Comparison of ENCODE assay signal across 23 cellular contexts in genomic region chr22:33054276-33054675, GRCh38. TPM values are rescaled to one million over a fixed set of nuclear protein-coding genes. Genes with fewer than 3 reads are reported as not detected.
DNase-seq lines count a peak whose midpoint lies in the region; ATAC-seq, FAIRE-seq and TF ChIP-seq lines count a peak whose summit lies in the region.
"Had no signal": no experiment of that assay in that cellular context is flagged by ENCODE, and none has a peak within 500 bp of the region (broad histone marks: within the 10 kb centered on the region; RNA-seq: fewer than 3 reads in every experiment).

No MANE protein-coding gene starts in this region.

- peaks cover 13% of the 10 kb centered on the region; the same call in 1 of the 2 replicates for H3K4me1 ChIP-seq in BLaER1
- peaks cover 16 to 50% (median 43%) of the 10 kb centered on the region in 4 experiments for H3K4me1 ChIP-seq in H1 (replicated peaks in 1 of 4; ENCODE audit: control insufficient read depth in 3 of 4, insufficient read depth in 4 of 4, low read length in 3 of 4)
- H3K4me1 ChIP-seq in mesendoderm (ENCODE audit: control insufficient read depth, low read depth, low read length), result peaks cover 13% of the 10 kb centered on the region
- H3K4me1 ChIP-seq in MM.1S (ENCODE audit: low read length), result no peaks in the 10 kb centered on the region
- H3K4me1 ChIP-seq in SK-N-SH (ENCODE audit: control insufficient read depth in 1 of 2, insufficient read depth in 2 of 2, low read depth in 1 of 2, low read length in 1 of 2), result peaks cover 0 to 2% of the 10 kb centered on the region in 2 experiments; a peak in 1 of 4 replicates

- no peak for ATAC-seq in HG03139 (IDR thresholded peaks at IDR 0.05; ENCODE audit: unreplicated experiment)
- ATAC-seq: K562 had no signal

- H3K18ac ChIP-seq in H1 (ENCODE audit: extremely low read depth, low read length) (no peak overlapping the region), mesendoderm (ENCODE audit: low read length) (no peak overlapping the region)

- H2BK120ac ChIP-seq in H1 (replicated peaks; ENCODE audit: low read depth, low read length) (no peak overlapping the region), mesendoderm (ENCODE audit: low read depth, low read length) (no peak overlapping the region)

- CTCF ChIA-PET in H1 (lab: Charles Lee; ENCODE audit: partially characterized antibody), result interaction anchor here (0.7 to 7.8 kb wide), 5 partner anchors 10 to 103 kb away, joined by 3 to 71 read pairs (median 5); no protein-coding TSS in a partner anchor
- CTCF ChIA-PET in SK-N-SH (lab: Yijun Ruan, JAX), result interaction anchor here (1.3 to 28.6 kb wide), 4 partner anchors 9 to 525 kb away, joined by 5 to 411 read pairs (median 65); no protein-coding TSS in a partner anchor

- no peaks in the 10 kb centered on the region for H3F3A ChIP-seq in MM.1S (ENCODE audit: insufficient read depth, low read length)
- no peaks in the 10 kb centered on the region for H3F3A ChIP-seq in SK-N-SH (replicated peaks; ENCODE audit: insufficient read depth)

- H3K4me3 ChIP-seq in BLaER1, result no peak overlapping the region
- H3K4me3 ChIP-seq in H1 (ENCODE audit: extremely low read depth in 1 of 4, insufficient read depth in 2 of 4, low read depth in 3 of 4, low read length in 4 of 4), result peak overlapping the region; percentile 23 to 93 (median 52); a peak in 5 of 8 replicates
- H3K4me3 ChIP-seq in mesendoderm (ENCODE audit: low read length), result no peak overlapping the region
- H3K4me3 ChIP-seq in MM.1S (ENCODE audit: low read length), result no peak overlapping the region
- H3K4me3 ChIP-seq in SK-N-SH (ENCODE audit: low read depth in 2 of 2, low read length in 1 of 2), result no peak overlapping the region
- H3K4me3 ChIP-seq: K562, Peyer's patch, SK-N-MC had no signal

- H3K36me3 ChIP-seq in BLaER1 (no peaks in the 10 kb centered on the region), H1 (ENCODE audit: control insufficient read depth in 2 of 4, insufficient read depth in 4 of 4, low read length in 3 of 4) (peaks cover 0 to 13% (median 0%) of the 10 kb centered on the region in 4 experiments; a peak in 1 of 8 replicates), mesendoderm (ENCODE audit: control insufficient read depth, insufficient read depth, low read length) (no peaks in the 10 kb centered on the region), MM.1S (replicated peaks; ENCODE audit: insufficient read depth, low read length) (no peaks in the 10 kb centered on the region), SK-N-SH (replicated peaks in 1 of 2; ENCODE audit: control insufficient read depth in 1 of 2, insufficient read depth in 2 of 2, low read length in 1 of 2) (no peaks in the 10 kb centered on the region)
- H3K36me3 ChIP-seq: Peyer's patch had no signal

- H3K27ac ChIP-seq in BLaER1, result no peak overlapping the region
- peak overlapping the region; percentile 4; the same call in 1 of the 2 replicates for H3K27ac ChIP-seq in H1 (ENCODE audit: low read depth, low read length)
- H3K27ac ChIP-seq in mesendoderm (ENCODE audit: low read depth, low read length), result no peak overlapping the region
- H3K27ac ChIP-seq in MM.1S (ENCODE audit: low read length), result no peak overlapping the region
- no peak overlapping the region for H3K27ac ChIP-seq in SK-N-SH (ENCODE audit: low read depth in 2 of 2, low read length in 1 of 2)
- H3K27ac ChIP-seq: C4-2B, Peyer's patch, SK-N-MC had no signal

- TF ChIP-seq RAD21 in H1 (IDR thresholded peaks at IDR 0.05 in 1 of 2, conservative IDR thresholded peaks at IDR 0.05 in 1 of 2; ENCODE audit: low read depth in 2 of 2, low read length in 2 of 2) (no peak), SK-N-SH (IDR thresholded peaks at IDR 0.05; ENCODE audit: low read length) (no peak)

- H3K79me1 ChIP-seq in H1 (ENCODE audit: low read depth, low read length), result peaks cover 9% of the 10 kb centered on the region; the same call in 1 of the 2 replicates
- no peaks in the 10 kb centered on the region for H3K79me1 ChIP-seq in mesendoderm (ENCODE audit: low read length)

- H3K9me2 ChIP-seq in MM.1S (replicated peaks; ENCODE audit: insufficient read depth, low read length), result no peaks in the 10 kb centered on the region
- H3K9me2 ChIP-seq in SK-N-SH, result no peaks in the 10 kb centered on the region

- no peak overlapping the region for H3K9ac ChIP-seq in BLaER1
- H3K9ac ChIP-seq in H1 (replicated peaks in 1 of 4; ENCODE audit: extremely low read depth in 1 of 4, low read depth in 3 of 4, low read length in 3 of 4), result no peak overlapping the region
- H3K9ac ChIP-seq in mesendoderm (ENCODE audit: low read length), result no peak overlapping the region
- no peak overlapping the region for H3K9ac ChIP-seq in MM.1S (ENCODE audit: low read length)
- no peak overlapping the region for H3K9ac ChIP-seq in SK-N-SH

- H3K4ac ChIP-seq in H1 (replicated peaks; ENCODE audit: insufficient read length, low read depth, low read length), result no peak overlapping the region
- no peak overlapping the region for H3K4ac ChIP-seq in mesendoderm (ENCODE audit: low read depth, low read length)

- H4K20me1 ChIP-seq in BLaER1 (no peaks in the 10 kb centered on the region), H1 (replicated peaks in 1 of 2; ENCODE audit: control insufficient read depth in 1 of 2, insufficient read depth in 2 of 2, low read length in 2 of 2) (peaks cover 6 to 7% of the 10 kb centered on the region in 2 experiments), MM.1S (ENCODE audit: insufficient read depth, low read length) (no peaks in the 10 kb centered on the region), SK-N-SH (ENCODE audit: insufficient read depth) (no peaks in the 10 kb centered on the region)

- H3K9me3 ChIP-seq in BLaER1, result no peaks in the 10 kb centered on the region
- peaks cover 0 to under 1% of the 10 kb centered on the region in 2 experiments; a peak in 1 of 4 replicates for H3K9me3 ChIP-seq in H1 (ENCODE audit: insufficient read depth in 2 of 2, low read depth in 1 of 2, low read length in 1 of 2)
- no peaks in the 10 kb centered on the region for H3K9me3 ChIP-seq in MM.1S (replicated peaks; ENCODE audit: insufficient read depth, low read length)
- no peaks in the 10 kb centered on the region for H3K9me3 ChIP-seq in SK-N-SH
- H3K9me3 ChIP-seq: Peyer's patch had no signal

- no peak overlapping the region for H2BK20ac ChIP-seq in H1 (ENCODE audit: low read length)

- H2BK15ac ChIP-seq in H1 (ENCODE audit: low read length), result no peak overlapping the region
- no peak overlapping the region for H2BK15ac ChIP-seq in mesendoderm (replicated peaks; ENCODE audit: low read depth)

- peak overlapping the region; percentile 94; the same call in 1 of the 2 replicates for H2BK12ac ChIP-seq in H1 (ENCODE audit: low read depth, low read length)

- no peak overlapping the region for H3K23ac ChIP-seq in H1 (ENCODE audit: insufficient read length)
- no peak overlapping the region for H3K23ac ChIP-seq in mesendoderm (ENCODE audit: low read length)

- H4K8ac ChIP-seq in H1 (ENCODE audit: extremely low read depth, insufficient read depth, low read length), result no peak overlapping the region
- no peak overlapping the region for H4K8ac ChIP-seq in mesendoderm (ENCODE audit: low read depth, low read length)

- no peak overlapping the region for H3K56ac ChIP-seq in H1 (replicated peaks; ENCODE audit: insufficient read length, low read depth, low read length)
- peak overlapping the region; percentile 22 for H3K56ac ChIP-seq in mesendoderm (ENCODE audit: low read length)

- H2BK5ac ChIP-seq in H1 (ENCODE audit: low read depth, low read length) (no peak overlapping the region), mesendoderm (ENCODE audit: low read length) (no peak overlapping the region)

- H2AK5ac ChIP-seq in H1 (ENCODE audit: low read depth, low read length), result no peak overlapping the region
- no peak overlapping the region for H2AK5ac ChIP-seq in mesendoderm (ENCODE audit: low read length)

- TF ChIP-seq CTCF in H1 (IDR thresholded peaks at IDR 0.05; ENCODE audit: control extremely low read depth in 1 of 3, insufficient read depth in 1 of 3, low read depth in 1 of 3, low read length in 3 of 3), result no peak
- TF ChIP-seq CTCF in MM.1S (IDR thresholded peaks at IDR 0.05; ENCODE audit: low read length), result no peak
- no peak for TF ChIP-seq CTCF in SK-N-SH (IDR thresholded peaks at IDR 0.05)

- H3K79me2 ChIP-seq in H1 (ENCODE audit: control insufficient read depth in 1 of 2, insufficient read depth in 2 of 2, low read length in 2 of 2) (peaks cover 10 to 78% of the 10 kb centered on the region in 2 experiments), mesendoderm (ENCODE audit: control insufficient read depth, insufficient read depth, low read length) (no peaks in the 10 kb centered on the region), MM.1S (ENCODE audit: low read length) (no peaks in the 10 kb centered on the region), SK-N-SH (ENCODE audit: insufficient read depth) (no peaks in the 10 kb centered on the region)

- FAIRE-seq in H1 (lab: Jason Lieb, UNC), result peak; percentile 78
- FAIRE-seq: A204.1, G401.6, GM18507, K562 had no signal

- H3K14ac ChIP-seq in H1 (ENCODE audit: insufficient read length), result no peak overlapping the region

- 1% methylated on average over 4 of the region's 4 CpGs; no CpG with 5 or more reads in 1 of the 2 experiments for WGBS in H1 (ENCODE audit: extremely low coverage in 1 of 2, insufficient coverage in 1 of 2, insufficient read length in 1 of 2, insufficient replicate concordance in 2 of 2, low coverage in 1 of 2, low lambda C conversion rate in 2 of 2, missing lambda C conversion rate in 1 of 2), 2 experiments
- no CpG with 5 or more reads among the region's 4 CpGs for WGBS in mesendoderm (ENCODE audit: extremely low coverage, insufficient coverage, low lambda C conversion rate)
- WGBS in SK-N-SH (ENCODE audit: low lambda C conversion rate), result 37% methylated on average over 4 of the region's 4 CpGs

- peak; percentile 4 to 39; a peak in 2 of 3 replicates for TF ChIP-seq POLR2A in H1 (IDR thresholded peaks at IDR 0.05; ENCODE audit: control extremely low read depth in 1 of 2, low read depth in 2 of 2, low read length in 2 of 2)

- peaks cover 21% of the 10 kb centered on the region for H3K27me3 ChIP-seq in BLaER1
- H3K27me3 ChIP-seq in H1 (replicated peaks in 1 of 4; ENCODE audit: control insufficient read depth in 3 of 4, extremely low read depth in 1 of 4, insufficient read depth in 3 of 4, low read length in 3 of 4), result peaks cover 0 to 12% (median 7%) of the 10 kb centered on the region in 4 experiments; a peak in 6 of 7 replicates
- no peaks in the 10 kb centered on the region for H3K27me3 ChIP-seq in mesendoderm (ENCODE audit: insufficient read depth, low read length, poor library complexity)
- peaks cover 16% of the 10 kb centered on the region; the same call in 1 of the 2 replicates for H3K27me3 ChIP-seq in MM.1S (replicated peaks; ENCODE audit: insufficient read depth, low read length)
- no peaks in the 10 kb centered on the region; the same call in 1 of the 2 replicates for H3K27me3 ChIP-seq in SK-N-SH (ENCODE audit: insufficient read depth)

- no peak overlapping the region for H4K91ac ChIP-seq in H1 (replicated peaks; ENCODE audit: insufficient read length, low read length)

- TF ChIP-seq EP300 in H1 (IDR thresholded peaks at IDR 0.05; ENCODE audit: borderline replicate concordance in 1 of 2, low read depth in 2 of 2, low read length in 2 of 2) (no peak), SK-N-SH (IDR thresholded peaks at IDR 0.05; ENCODE audit: borderline replicate concordance in 1 of 2, low read depth in 1 of 2, low read length in 1 of 2) (no peak)

- H3K4me2 ChIP-seq in BLaER1 (0 out of 2 replicates have a peak overlapping the region, but pooled peaks have one; percentile 3), H1 (ENCODE audit: insufficient read depth in 1 of 2, low read depth in 2 of 2, low read length in 2 of 2) (peak overlapping the region; percentile 73 to 98), mesendoderm (ENCODE audit: low read length) (no peak overlapping the region), MM.1S (ENCODE audit: low read depth, low read length) (no peak overlapping the region), SK-N-SH (no peak overlapping the region)

- POLR2A ChIA-PET in H1 (lab: Charles Lee; ENCODE audit: partially characterized antibody), result interaction anchor here (0.6 to 2.1 kb wide), 9 partner anchors 9 to 637 kb away, joined by 3 to 9 read pairs (median 4); no protein-coding TSS in a partner anchor
- POLR2A ChIA-PET in SK-N-SH (lab: Yijun Ruan, JAX), result no interaction called here

- no peak overlapping the region for H4K5ac ChIP-seq in H1 (ENCODE audit: insufficient read length, low read depth, low read length)
- H4K5ac ChIP-seq in mesendoderm (ENCODE audit: low read length), result no peak overlapping the region

- peaks cover 14% of the 10 kb centered on the region for H3K23me2 ChIP-seq in H1 (ENCODE audit: low read depth, low read length)

- DNase-seq in MV-4-11 (lab: John Stamatoyannopoulos, UW), result peak; percentile 27
- DNase-seq in H1 (ENCODE audit: low read depth in 1 of 2, low spot score in 2 of 2), result no peak
- no peak for DNase-seq in mesendoderm
- no peak for DNase-seq in activated CD4-positive, alpha-beta T cell treated with anti-CD3 and anti-CD28 coated beads, Interleukin-2, amount 50 U/mL, for 48 hours
- DNase-seq in MM.1S, result no peak
- no peak for DNase-seq in SK-N-SH
- DNase-seq: DND-41, GOT3, NCI-H1436, NCI-H2029, NCI-H510A treated with DMSO at 0.1 percent for 48 hours, NCI-H82, Peyer's patch, Right ventricle myocardium superior had no signal

- H2AFZ ChIP-seq in H1 (ENCODE audit: low read length), result no peak overlapping the region
- no peak overlapping the region for H2AFZ ChIP-seq in MM.1S (ENCODE audit: low read length)
- no peak overlapping the region for H2AFZ ChIP-seq in SK-N-SH (ENCODE audit: low read depth)

RNA-seq across cellular contexts. Expression of gene SYN3, which starts 3.9 kb away (rescaled TPM):
- total RNA-seq in H1 (2021; fragmentation: NEBNext Ultra II Directional; extraction: Animal tissue kit (Norgen Biotek cat#: 25700)), result 20.4 and 21.8 TPM in 2 replicates
- polyA plus RNA-seq in H1 (2011; rRNA removed) (12.0 and 20.3 TPM in 2 replicates), SK-N-SH (2012; rRNA removed) (not detected in 2 replicates)
- 8.6 TPM for polyA plus RNA-seq in H1 (2011; cell fraction: cytosol; rRNA removed)
- polyA plus RNA-seq in H1 (2011; cell fraction: nucleus; rRNA removed), result 48.1 TPM
- polyA plus RNA-seq in H1 (2012, experiment 1 of 2), result 10.1 to 16.8 TPM (median 13.1 TPM) in 4 replicates
- polyA plus RNA-seq in H1 (2012, experiment 2 of 2), result 5.4 TPM
- polyA plus RNA-seq in H1 (2013, experiment 1 of 2), result 5.1 TPM
- 4.9 TPM for polyA plus RNA-seq in H1 (2013, experiment 2 of 2)
- polyA minus RNA-seq in H1 (2011; rRNA and poly(A)+ RNA removed), result 61.7 and 77.8 TPM in 2 replicates
- polyA minus RNA-seq in H1 (2011; cell fraction: cytosol; rRNA and poly(A)+ RNA removed), result 21.0 TPM
- 156 TPM for polyA minus RNA-seq in H1 (2011; cell fraction: nucleus; rRNA and poly(A)+ RNA removed)
- 2.6 TPM for polyA plus RNA-seq in mesendoderm (2013, experiment 1 of 2)
- polyA plus RNA-seq in mesendoderm (2013, experiment 2 of 2), result 3.0 TPM
- polyA plus RNA-seq in SK-N-SH (2012; cell fraction: cytosol; rRNA removed), result 0.05 TPM in 1 of 2 replicates, not detected in the other
- 0.02 TPM in 2 replicates for polyA plus RNA-seq in SK-N-SH (2012; cell fraction: nucleus; rRNA removed)
- total RNA-seq: HT-29, Peyer's patch had no signal

Comparison
In these comparisons a context has a peak if more than half of its experiments do, and no peak if none do; other contexts are left out.
1. H3K4me2 ChIP-seq: peak in BLaER1 (single experiment) and H1 (2 of 2); none in mesendoderm (single experiment), MM.1S (single experiment) and SK-N-SH (single experiment).
2. H3K4me3 ChIP-seq: peak in H1 (4 of 4); none in BLaER1 (single experiment), mesendoderm (single experiment), MM.1S (single experiment) and SK-N-SH (0 of 2).
3. RNA of gene SYN3, which starts 3.9 kb away (polyA plus RNA-seq): 4.9 to 48.1 TPM in H1; 0.02 to 0.05 TPM in SK-N-SH; every median in the first group is over 4 times any median in the second.